ENCODE assay signal across 18 cellular contexts in the genomic region with DNA sequence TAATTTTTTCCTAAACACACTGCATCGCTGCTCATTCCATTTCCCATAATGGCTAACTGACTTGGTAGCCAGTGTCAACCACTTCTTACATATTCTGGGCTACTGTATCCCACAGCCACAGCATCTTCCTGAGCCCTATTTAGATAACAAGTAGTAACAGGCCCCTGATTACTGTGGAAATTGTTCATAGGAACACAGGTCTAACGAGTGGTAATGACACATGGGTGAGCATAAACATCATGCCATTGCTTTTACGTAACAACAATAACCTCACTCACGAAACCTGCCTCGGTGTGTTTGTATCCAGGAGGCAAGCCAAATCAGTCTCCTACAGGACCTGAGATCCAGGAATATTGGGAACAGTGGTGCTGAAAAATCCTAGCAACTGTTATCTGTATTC.
"Had no signal": no experiment of that assay in that cellular context is flagged by ENCODE, and none has a peak within 500 bp of the region (broad histone marks: within the 10 kb centered on the region; RNA-seq: fewer than 3 reads in every experiment).

No MANE protein-coding gene starts in this region.

- H3K4me2 ChIP-seq: hepatocyte had no signal

- H3K4me3 ChIP-seq: hepatocyte, mucosa of descending colon, psoas muscle, right lobe of liver, thoracic aorta, transverse colon had no signal

- H3K36me3 ChIP-seq: neutrophil, right lobe of liver, thoracic aorta, transverse colon had no signal

- H3K27ac ChIP-seq: hepatocyte, neutrophil, psoas muscle, right lobe of liver, thoracic aorta, transverse colon had no signal

- H2AFZ ChIP-seq: hepatocyte had no signal

- H3K27me3 ChIP-seq: hepatocyte, neutrophil, right lobe of liver, transverse colon had no signal

- H3K79me2 ChIP-seq: hepatocyte had no signal

- ATAC-seq: mucosa of descending colon; naive thymus-derived CD8-positive, alpha-beta T cell; psoas muscle; right lobe of liver; stimulated activated naive B cell treated with anti-CD40 and anti-IgM and Interleukin-4, amounts not matched to agents 10 μg/mL and 1 μg/mL and 100 μg/mL, for 72 hours; stimulated activated naive CD8-positive, alpha-beta T cell treated with anti-CD3 and anti-CD28 coated beads, Interleukin-15, amount 100 ng/mL, for 72 hours had no signal

- DNase-seq: cortex of kidney; effector memory CD4-positive, alpha-beta T cell; foreskin melanocyte; head of caudate nucleus; kidney glomerular epithelial cell; mucosa of descending colon; naive thymus-derived CD8-positive, alpha-beta T cell; psoas muscle; retina; right lobe of liver; stimulated activated CD4-positive, alpha-beta T cell treated with anti-CD3 and anti-CD28 coated beads, Interleukin-2, amount 100 ng/mL, for 24 hours; stimulated activated CD4-positive, alpha-beta T cell treated with anti-CD3 and anti-CD28 coated beads, Interleukin-4, amount 100 ng/mL, for 4 hours; stimulated activated naive B cell treated with anti-CD40 and anti-IgM and Interleukin-4, amounts not matched to agents 10 μg/mL and 1 μg/mL and 100 μg/mL, for 72 hours; stimulated activated naive CD8-positive, alpha-beta T cell treated with anti-CD3 and anti-CD28 coated beads, Interleukin-15, amount 100 ng/mL, for 72 hours; transverse colon had no signal

- H3K4me1 ChIP-seq: psoas muscle, right lobe of liver, transverse colon had no signal

- H3K9me3 ChIP-seq: mucosa of descending colon, neutrophil, psoas muscle, right lobe of liver, thoracic aorta, transverse colon had no signal
